In genomic region chr16:31195861-31196260, GRCh38 we compare ENCODE assay signal across 9 cellular contexts. TPM values are rescaled to one million over a fixed set of nuclear protein-coding genes. Genes with fewer than 3 reads are reported as not detected.
DNase-seq lines count a peak whose midpoint lies in the region; ATAC-seq, FAIRE-seq and TF ChIP-seq lines count a peak whose summit lies in the region.
"Not testable (repeated sequence)": the region's sequence is repeated elsewhere in the genome, so short reads cannot be mapped to it uniquely, and the experiment has no call there.
"Had no signal": no experiment of that assay in that cellular context is flagged by ENCODE, and none has a peak within 500 bp of the region (broad histone marks: within the 10 kb centered on the region; RNA-seq: fewer than 3 reads in every experiment).

No MANE protein-coding gene starts in this region.

- not testable (repeated sequence) for FAIRE-seq in K562 (lab: Jason Lieb, UNC)

- not testable (repeated sequence) for H3K9me1 ChIP-seq in K562 (ENCODE audit: control insufficient read depth, insufficient read depth, low read length)

- TF ChIP-seq POLR2A in K562 (conservative IDR thresholded peaks at IDR 0.05); spleen (IDR thresholded peaks at IDR 0.05): not testable (repeated sequence)

- H3K4me3 Mint-ChIP-seq in Calu3 (ENCODE audit: low read depth, unreplicated experiment); activated T-cell treated with anti-CD3 and anti-CD28 coated beads, Interleukin-2, amount 50 U/mL, for 24 hours; activated naive CD4-positive, alpha-beta T cell treated with anti-CD3 and anti-CD28 coated beads, Interleukin-2, amount 10 ng/mL, durations not matched to agents 7 days and 5 days; natural killer cell: not testable (repeated sequence)

- H3K27ac ChIP-seq in K562 (ENCODE audit: extremely low read depth, low read depth, low read length): peak overlapping the region; percentile 10; the same call in 1 of the 3 replicates
- H3K27ac ChIP-seq in spleen: peak overlapping the region in 2 of 8 donors; percentile 20 to 52

- H3K4me1 ChIP-seq in K562 (replicated peaks in 1 of 2; ENCODE audit: control insufficient read depth in 2 of 2, insufficient read depth in 2 of 2, low read length in 2 of 2) (peaks cover 8 to 14% of the 10 kb centered on the region in 2 experiments; a peak in 3 of 5 replicates), spleen (peaks cover 9 to 97% (median 41%) of the 10 kb centered on the region in 6 donors)

- not testable (repeated sequence) for H3K9ac ChIP-seq in K562 (ENCODE audit: insufficient read depth in 1 of 2, low read depth in 2 of 2, low read length in 2 of 2)

- peak overlapping the region; percentile 10 for H3K27ac Mint-ChIP-seq in Calu3 (ENCODE audit: unreplicated experiment)
- peak overlapping the region; percentile 75 for H3K27ac Mint-ChIP-seq in activated T-cell treated with anti-CD3 and anti-CD28 coated beads, Interleukin-2, amount 50 U/mL, for 24 hours
- H3K27ac Mint-ChIP-seq in activated naive CD4-positive, alpha-beta T cell treated with anti-CD3 and anti-CD28 coated beads, Interleukin-2, amount 10 ng/mL, durations not matched to agents 7 days and 5 days: peak overlapping the region; percentile 49
- peak overlapping the region; percentile 70 to 80 for H3K27ac Mint-ChIP-seq in natural killer cell

- not testable (repeated sequence) for TF ChIP-seq CTCF in Calu3 (IDR thresholded peaks at IDR 0.05; ENCODE audit: unreplicated experiment); K562 (IDR thresholded peaks at IDR 0.05 in 2 of 3, conservative IDR thresholded peaks at IDR 0.05 in 1 of 3; ENCODE audit: insufficient read depth in 2 of 3, low read depth in 1 of 3, low read length in 3 of 3); natural killer cell (IDR thresholded peaks at IDR 0.05); spleen (IDR thresholded peaks at IDR 0.05 in 8 of 11, conservative IDR thresholded peaks at IDR 0.05 in 3 of 11)

- peaks cover 20% of the 10 kb centered on the region for H4K20me1 ChIP-seq in K562 (replicated peaks; ENCODE audit: control insufficient read depth, insufficient read depth, low read length)

- CTCF ChIA-PET in Calu3 (lab: Charles Lee); K562 (lab: Yijun Ruan, JAX; ENCODE audit: low intra/inter-chr PET ratio): not testable (repeated sequence)
- CTCF ChIA-PET in activated naive CD4-positive, alpha-beta T cell treated with anti-CD3 and anti-CD28 coated beads, Interleukin-2, amount 10 ng/mL, durations not matched to agents 7 days and 5 days (lab: Charles Lee): interaction anchor here (0.6 kb wide), 1 partner anchor 18 kb away, joined by 4 read pairs; no protein-coding TSS in a partner anchor

- 99% methylated on average over 9 of the region's 11 CpGs for WGBS in K562 (ENCODE audit: insufficient coverage, low coverage, missing lambda C conversion rate)
- WGBS in spleen, 5 donors: 94 to 97% (median 97%) methylated on average over 11 of the region's 11 CpGs

- H3K9me3 Mint-ChIP-seq in Calu3 (ENCODE audit: low read depth, unreplicated experiment); activated T-cell treated with anti-CD3 and anti-CD28 coated beads, Interleukin-2, amount 50 U/mL, for 24 hours; activated naive CD4-positive, alpha-beta T cell treated with anti-CD3 and anti-CD28 coated beads, Interleukin-2, amount 10 ng/mL, durations not matched to agents 7 days and 5 days; natural killer cell: not testable (repeated sequence)

- in situ Hi-C loops in K562 (cut with MboI): not testable (repeated sequence)

- not testable (repeated sequence) for H3K79me2 ChIP-seq in K562 (ENCODE audit: control insufficient read depth, insufficient read depth, low read length)

- H3K27me3 Mint-ChIP-seq in Calu3 (ENCODE audit: unreplicated experiment); activated T-cell treated with anti-CD3 and anti-CD28 coated beads, Interleukin-2, amount 50 U/mL, for 24 hours; activated naive CD4-positive, alpha-beta T cell treated with anti-CD3 and anti-CD28 coated beads, Interleukin-2, amount 10 ng/mL, durations not matched to agents 7 days and 5 days; natural killer cell (ENCODE audit: low read depth in 2 of 2): not testable (repeated sequence)

- DNase-seq in Calu3; activated T-cell treated with anti-CD3 and anti-CD28 coated beads, Interleukin-2, amount 50 U/mL, for 24 hours; activated naive CD4-positive, alpha-beta T cell treated with anti-CD3 and anti-CD28 coated beads, Interleukin-2, amount 10 ng/mL, durations not matched to agents 7 days and 5 days; K562 (ENCODE audit: extremely low read depth in 1 of 4, low spot score in 3 of 4); natural killer cell: not testable (repeated sequence)
- DNase-seq in cardiac septum (ENCODE audit: low spot score) (peak; percentile 4), spleen (peak; percentile 29)

- H3K9me3 ChIP-seq in K562 (replicated peaks; ENCODE audit: control insufficient read depth, insufficient read depth, low read depth, low read length); spleen: not testable (repeated sequence)

- not testable (repeated sequence) for H3K27me3 ChIP-seq in K562 (ENCODE audit: control insufficient read depth in 2 of 2, insufficient read depth in 2 of 2, low read length in 2 of 2); spleen (replicated peaks in 1 of 7)

- H3K4me3 ChIP-seq in K562, spleen: not testable (repeated sequence)

- not testable (repeated sequence) for TF ChIP-seq RAD21 in K562 (CRISPR knock-in tag; conservative IDR thresholded peaks at IDR 0.05 in 1 of 2, IDR thresholded peaks at IDR 0.05 in 1 of 2)

- intact Hi-C loops in Calu3 (cut with micrococcal nuclease; ENCODE audit: unreplicated experiment); K562 (cut with micrococcal nuclease); cardiac septum (cut with DNase I); natural killer cell (cut with micrococcal nuclease); spleen (cut with DNase I; ENCODE audit: low total_unique reads): not testable (repeated sequence)

- not testable (repeated sequence) for TF ChIP-seq EP300 in K562 (IDR thresholded peaks at IDR 0.05; ENCODE audit: low read length)

- H3K36me3 ChIP-seq in K562 (ENCODE audit: control insufficient read depth, insufficient read depth, low read length): peaks cover 62% of the 10 kb centered on the region
- peaks cover 12 to 99% (median 60%) of the 10 kb centered on the region in 6 donors for H3K36me3 ChIP-seq in spleen

- not testable (repeated sequence) for BruUV-seq in Calu3 (replicated peaks; lab: Mats Ljungman, UMichigan); K562 (replicated peaks; lab: Mats Ljungman, UMichigan)

- POLR2A ChIA-PET in K562 (lab: Yijun Ruan, JAX): interaction anchor here (0.8 to 8.2 kb wide), 7 partner anchors 12 to 258 kb away, joined by 3 to 63 read pairs (median 14); partner anchors contain the start of genes FUS, PYDC1 and TRIM72

- H3K4me2 ChIP-seq in K562 (ENCODE audit: insufficient read depth, low read length): not testable (repeated sequence)

- not testable (repeated sequence) for H2AFZ ChIP-seq in K562 (ENCODE audit: low read depth, low read length)

- peaks cover 90% of the 10 kb centered on the region for H3K36me3 Mint-ChIP-seq in Calu3 (ENCODE audit: insufficient read depth, unreplicated experiment)
- peaks cover 91% of the 10 kb centered on the region for H3K36me3 Mint-ChIP-seq in activated T-cell treated with anti-CD3 and anti-CD28 coated beads, Interleukin-2, amount 50 U/mL, for 24 hours (ENCODE audit: low read depth)
- peaks cover 66% of the 10 kb centered on the region for H3K36me3 Mint-ChIP-seq in activated naive CD4-positive, alpha-beta T cell treated with anti-CD3 and anti-CD28 coated beads, Interleukin-2, amount 10 ng/mL, durations not matched to agents 7 days and 5 days
- H3K36me3 Mint-ChIP-seq in natural killer cell: peaks cover 11% of the 10 kb centered on the region

- ATAC-seq in K562, natural killer cell: not testable (repeated sequence)

- H3K4me1 Mint-ChIP-seq in Calu3 (ENCODE audit: low read depth, unreplicated experiment) (peaks cover 15% of the 10 kb centered on the region), natural killer cell (peaks cover 54 to 56% of the 10 kb centered on the region in 2 donors)
- H3K4me1 Mint-ChIP-seq in activated T-cell treated with anti-CD3 and anti-CD28 coated beads, Interleukin-2, amount 50 U/mL, for 24 hours (ENCODE audit: low read depth): peaks cover 66% of the 10 kb centered on the region
- H3K4me1 Mint-ChIP-seq in activated naive CD4-positive, alpha-beta T cell treated with anti-CD3 and anti-CD28 coated beads, Interleukin-2, amount 10 ng/mL, durations not matched to agents 7 days and 5 days: peaks cover 58% of the 10 kb centered on the region

RNA-seq across cellular contexts. Expression of gene PYCARD, which starts 6.7 kb away (rescaled TPM):
- total RNA-seq in Calu3 (2022) (24.3 and 30.9 TPM in 2 replicates), K562 (2014; rRNA removed) (27.7 and 30.4 TPM in 2 replicates), K562 (2014; rRNA removed; fragmentation: Illumina TruSeq; extraction: Trizol) (3.6 and 4.5 TPM in 2 replicates), K562 (2015; rRNA removed; fragmentation: Illumina TruSeq; extraction: Trizol) (22.9 and 24.3 TPM in 2 replicates), K562 (2021) (15.4 and 16.5 TPM in 2 replicates), cardiac septum (3.2 TPM), natural killer cell (10 to 100 TPM; 29.7 to 38.1 (median 37.6) TPM), spleen (100 to 1,000 TPM in 2 of 7 donors, 10 to 100 TPM in 5; 68.0 to 135 (median 90.1) TPM)
- total RNA-seq in K562 (2011; cell fraction: chromatin; rRNA removed; ENCODE audit: low replicate concordance): 0.56 and 0.97 TPM in 2 replicates
- 2.9 and 3.0 TPM in 2 replicates for total RNA-seq in K562 (2011; cell fraction: nucleolus; rRNA removed)
- 1.1 and 1.4 TPM in 2 replicates for total RNA-seq in K562 (2011; cell fraction: nucleoplasm; rRNA removed)
- polyA plus RNA-seq in K562 (2011; rRNA removed) (4.1 and 33.8 TPM in 2 replicates), K562 (2014; fragmentation: Illumina TruSeq; extraction: Trizol) (6.0 and 6.8 TPM in 2 replicates), K562 (2014; fragmentation: Nextera tagmentation; extraction: Ambion mirVana) (1 to 10 TPM; 1.3 to 1.6 TPM), K562 (2014; rRNA removed) (25.6 and 28.4 TPM in 2 replicates), spleen (100 to 1,000 TPM; 109 to 117 (median 114) TPM)
- 21.4 and 58.6 TPM in 2 replicates for polyA plus RNA-seq in K562 (2011; cell fraction: cytosol; rRNA removed)
- 5.5 and 35.3 TPM in 2 replicates for polyA plus RNA-seq in K562 (2011; cell fraction: nucleus; rRNA removed)
- polyA plus RNA-seq in K562 (2012): 35.1 and 67.9 TPM in 2 replicates
- polyA minus RNA-seq in K562 (2011; rRNA and poly(A)+ RNA removed): 1.2 and 5.5 TPM in 2 replicates
- polyA minus RNA-seq in K562 (2011; cell fraction: cytosol; rRNA and poly(A)+ RNA removed): 2.9 and 23.3 TPM in 2 replicates
- 1.3 and 10.3 TPM in 2 replicates for polyA minus RNA-seq in K562 (2011; cell fraction: nucleus; rRNA and poly(A)+ RNA removed)

RNA-seq across cellular contexts. Expression of gene FUS, which starts 15.9 kb away (rescaled TPM):
- 550 and 629 TPM in 2 replicates for total RNA-seq in Calu3 (2022)
- total RNA-seq in K562 (2011; cell fraction: chromatin; rRNA removed; ENCODE audit: low replicate concordance): 999 and 1,269 TPM in 2 replicates
- total RNA-seq in K562 (2011; cell fraction: nucleolus; rRNA removed): 423 and 458 TPM in 2 replicates
- 715 and 1,004 TPM in 2 replicates for total RNA-seq in K562 (2011; cell fraction: nucleoplasm; rRNA removed)
- 64.1 and 78.7 TPM in 2 replicates for total RNA-seq in K562 (2014; rRNA removed)
- total RNA-seq in K562 (2014; rRNA removed; fragmentation: Illumina TruSeq; extraction: Trizol): 74.7 and 94.2 TPM in 2 replicates
- 87.2 and 107 TPM in 2 replicates for total RNA-seq in K562 (2015; rRNA removed; fragmentation: Illumina TruSeq; extraction: Trizol)
- total RNA-seq in K562 (2021): 492 and 570 TPM in 2 replicates
- 205 and 240 TPM in 2 replicates for polyA plus RNA-seq in K562 (2011; rRNA removed)
- polyA plus RNA-seq in K562 (2011; cell fraction: cytosol; rRNA removed): 204 and 212 TPM in 2 replicates
- 500 and 575 TPM in 2 replicates for polyA plus RNA-seq in K562 (2011; cell fraction: nucleus; rRNA removed)
- polyA plus RNA-seq in K562 (2012): 447 and 1,379 TPM in 2 replicates
- 370 and 458 TPM in 2 replicates for polyA plus RNA-seq in K562 (2014; fragmentation: Illumina TruSeq; extraction: Trizol)
- polyA plus RNA-seq in K562 (2014; fragmentation: Nextera tagmentation; extraction: Ambion mirVana): 10 to 100 TPM; 43.9 to 59.5 TPM
- polyA plus RNA-seq in K562 (2014; rRNA removed): 501 and 575 TPM in 2 replicates
- polyA minus RNA-seq in K562 (2011; rRNA and poly(A)+ RNA removed): 120 and 138 TPM in 2 replicates
- 244 and 341 TPM in 2 replicates for polyA minus RNA-seq in K562 (2011; cell fraction: cytosol; rRNA and poly(A)+ RNA removed)
- 188 and 261 TPM in 2 replicates for polyA minus RNA-seq in K562 (2011; cell fraction: nucleus; rRNA and poly(A)+ RNA removed)
- 158 TPM for total RNA-seq in cardiac septum
- 100 to 1,000 TPM; 872 to 934 (median 918) TPM for total RNA-seq in natural killer cell
- 100 to 1,000 TPM; 119 to 474 (median 284) TPM for total RNA-seq in spleen
- 100 to 1,000 TPM; 225 to 694 (median 516) TPM for polyA plus RNA-seq in spleen

RNA-seq across cellular contexts. Expression of gene TRIM72, which starts 18.1 kb away (rescaled TPM):
- total RNA-seq in Calu3 (2022) (not detected in 2 replicates), K562 (2014; rRNA removed) (not detected in 2 replicates), K562 (2014; rRNA removed; fragmentation: Illumina TruSeq; extraction: Trizol) (under 0.01 and 0.03 TPM in 2 replicates), K562 (2015; rRNA removed; fragmentation: Illumina TruSeq; extraction: Trizol) (not detected in 2 replicates), K562 (2021) (not detected in 2 replicates), cardiac septum (2.4 TPM), natural killer cell (under 1 TPM in 2 of 3 donors, not detected in 1; 0.05 to 0.07 TPM), spleen (under 1 TPM in 4 of 7 donors, not detected in 3; 0.05 to 0.26 (median 0.15) TPM)
- total RNA-seq in K562 (2011; cell fraction: chromatin; rRNA removed; ENCODE audit: low replicate concordance): 0.14 and 0.23 TPM in 2 replicates
- total RNA-seq in K562 (2011; cell fraction: nucleolus; rRNA removed): 0.17 and 0.26 TPM in 2 replicates
- total RNA-seq in K562 (2011; cell fraction: nucleoplasm; rRNA removed): 0.15 and 0.31 TPM in 2 replicates
- polyA plus RNA-seq in K562 (2011; rRNA removed) (0.01 TPM in 1 of 2 replicates, not detected in the other), K562 (2014; fragmentation: Illumina TruSeq; extraction: Trizol) (not detected in 2 replicates), K562 (2014; fragmentation: Nextera tagmentation; extraction: Ambion mirVana) (not detected), K562 (2014; rRNA removed) (not detected in 2 replicates), spleen (under 1 TPM; 0.06 to 0.15 (median 0.09) TPM)
- 0.01 and 0.03 TPM in 2 replicates for polyA plus RNA-seq in K562 (2011; cell fraction: cytosol; rRNA removed)
- polyA plus RNA-seq in K562 (2011; cell fraction: nucleus; rRNA removed): 0.04 TPM in 2 replicates
- polyA plus RNA-seq in K562 (2012): 0.03 TPM in 1 of 2 replicates, not detected in the other
- polyA minus RNA-seq in K562 (2011; rRNA and poly(A)+ RNA removed): not detected in 2 replicates
- polyA minus RNA-seq in K562 (2011; cell fraction: cytosol; rRNA and poly(A)+ RNA removed): not detected in 2 replicates
- 0.11 TPM in 1 of 2 replicates, not detected in the other for polyA minus RNA-seq in K562 (2011; cell fraction: nucleus; rRNA and poly(A)+ RNA removed)
- total RNA-seq: Daoy had no signal

RNA-seq across cellular contexts. Expression of gene PYDC1, which starts 21.1 kb away (rescaled TPM):
- total RNA-seq in Calu3 (2022) (not detected in 2 replicates), K562 (2014; rRNA removed) (not detected in 2 replicates), K562 (2014; rRNA removed; fragmentation: Illumina TruSeq; extraction: Trizol) (not detected in 2 replicates), K562 (2015; rRNA removed; fragmentation: Illumina TruSeq; extraction: Trizol) (not detected in 2 replicates), K562 (2021) (not detected in 2 replicates), cardiac septum (not detected), natural killer cell (not detected), spleen (not detected)
- total RNA-seq in K562 (2011; cell fraction: chromatin; rRNA removed; ENCODE audit: low replicate concordance): not detected in 2 replicates
- total RNA-seq in K562 (2011; cell fraction: nucleolus; rRNA removed): not detected in 2 replicates
- not detected in 2 replicates for total RNA-seq in K562 (2011; cell fraction: nucleoplasm; rRNA removed)
- polyA plus RNA-seq in K562 (2011; rRNA removed) (not detected in 2 replicates), K562 (2014; fragmentation: Illumina TruSeq; extraction: Trizol) (not detected in 2 replicates), K562 (2014; fragmentation: Nextera tagmentation; extraction: Ambion mirVana) (not detected), K562 (2014; rRNA removed) (not detected in 2 replicates), spleen (1 to 10 TPM in 1 of 3 donors, under 1 TPM in 1, not detected in 1; 0.72 to 2.7 TPM)
- not detected in 2 replicates for polyA plus RNA-seq in K562 (2011; cell fraction: cytosol; rRNA removed)
- polyA plus RNA-seq in K562 (2011; cell fraction: nucleus; rRNA removed): not detected in 2 replicates
- not detected in 2 replicates for polyA plus RNA-seq in K562 (2012)
- polyA minus RNA-seq in K562 (2011; rRNA and poly(A)+ RNA removed): not detected in 2 replicates
- polyA minus RNA-seq in K562 (2011; cell fraction: cytosol; rRNA and poly(A)+ RNA removed): not detected in 2 replicates
- polyA minus RNA-seq in K562 (2011; cell fraction: nucleus; rRNA and poly(A)+ RNA removed): not detected in 2 replicates
- total RNA-seq: Daoy, HT-29 had no signal

RNA-seq across cellular contexts. Expression of gene PRSS36, which starts 46.0 kb away (rescaled TPM):
- total RNA-seq in Calu3 (2022) (1.6 TPM in 2 replicates), K562 (2014; rRNA removed) (0.82 and 1.2 TPM in 2 replicates), K562 (2014; rRNA removed; fragmentation: Illumina TruSeq; extraction: Trizol) (0.38 TPM in 1 of 2 replicates, not detected in the other), K562 (2015; rRNA removed; fragmentation: Illumina TruSeq; extraction: Trizol) (0.36 and 0.68 TPM in 2 replicates), K562 (2021) (0.56 and 1.1 TPM in 2 replicates), cardiac septum (1.1 TPM), natural killer cell (1 to 10 TPM; 2.1 to 3.5 (median 2.3) TPM), spleen (1 to 10 TPM in 4 of 7 donors, under 1 TPM in 2, not detected in 1; 0.70 to 2.0 (median 1.3) TPM)
- 1.1 TPM in 1 of 2 replicates, not detected in the other for total RNA-seq in K562 (2011; cell fraction: chromatin; rRNA removed; ENCODE audit: low replicate concordance)
- 0.67 and 0.92 TPM in 2 replicates for total RNA-seq in K562 (2011; cell fraction: nucleolus; rRNA removed)
- total RNA-seq in K562 (2011; cell fraction: nucleoplasm; rRNA removed): 0.44 TPM in 1 of 2 replicates, not detected in the other
- polyA plus RNA-seq in K562 (2011; rRNA removed) (0.54 and 0.85 TPM in 2 replicates), K562 (2014; fragmentation: Illumina TruSeq; extraction: Trizol) (0.57 and 0.68 TPM in 2 replicates), K562 (2014; fragmentation: Nextera tagmentation; extraction: Ambion mirVana) (under 1 TPM in 1 of 2 experiments, not detected in 1; 0.22 TPM), K562 (2014; rRNA removed) (0.09 and 0.45 TPM in 2 replicates), spleen (1 to 10 TPM; 1.5 to 2.6 (median 2.0) TPM)
- polyA plus RNA-seq in K562 (2011; cell fraction: cytosol; rRNA removed): 1.4 and 2.6 TPM in 2 replicates
- polyA plus RNA-seq in K562 (2011; cell fraction: nucleus; rRNA removed): 1.1 and 1.4 TPM in 2 replicates
- 0.33 and 0.65 TPM in 2 replicates for polyA plus RNA-seq in K562 (2012)
- 0.46 and 0.72 TPM in 2 replicates for polyA minus RNA-seq in K562 (2011; rRNA and poly(A)+ RNA removed)
- 0.95 and 1.4 TPM in 2 replicates for polyA minus RNA-seq in K562 (2011; cell fraction: cytosol; rRNA and poly(A)+ RNA removed)
- polyA minus RNA-seq in K562 (2011; cell fraction: nucleus; rRNA and poly(A)+ RNA removed): 0.67 and 0.78 TPM in 2 replicates

Comparison
In these comparisons a context has a peak if more than half of its experiments do, and no peak if none do; other contexts are left out.
1. H3K27ac Mint-ChIP-seq: peak in every context shown above with its lines; median percentile 75 in activated T-cell treated with anti-CD3 and anti-CD28 coated beads, Interleukin-2, amount 50 U/mL, for 24 hours; 75 in natural killer cell; 49 in activated naive CD4-positive, alpha-beta T cell treated with anti-CD3 and anti-CD28 coated beads, Interleukin-2, amount 10 ng/mL, durations not matched to agents 7 days and 5 days; 10 in Calu3.